8 cellular contexts compared by ENCODE assay signal in the genomic region with DNA sequence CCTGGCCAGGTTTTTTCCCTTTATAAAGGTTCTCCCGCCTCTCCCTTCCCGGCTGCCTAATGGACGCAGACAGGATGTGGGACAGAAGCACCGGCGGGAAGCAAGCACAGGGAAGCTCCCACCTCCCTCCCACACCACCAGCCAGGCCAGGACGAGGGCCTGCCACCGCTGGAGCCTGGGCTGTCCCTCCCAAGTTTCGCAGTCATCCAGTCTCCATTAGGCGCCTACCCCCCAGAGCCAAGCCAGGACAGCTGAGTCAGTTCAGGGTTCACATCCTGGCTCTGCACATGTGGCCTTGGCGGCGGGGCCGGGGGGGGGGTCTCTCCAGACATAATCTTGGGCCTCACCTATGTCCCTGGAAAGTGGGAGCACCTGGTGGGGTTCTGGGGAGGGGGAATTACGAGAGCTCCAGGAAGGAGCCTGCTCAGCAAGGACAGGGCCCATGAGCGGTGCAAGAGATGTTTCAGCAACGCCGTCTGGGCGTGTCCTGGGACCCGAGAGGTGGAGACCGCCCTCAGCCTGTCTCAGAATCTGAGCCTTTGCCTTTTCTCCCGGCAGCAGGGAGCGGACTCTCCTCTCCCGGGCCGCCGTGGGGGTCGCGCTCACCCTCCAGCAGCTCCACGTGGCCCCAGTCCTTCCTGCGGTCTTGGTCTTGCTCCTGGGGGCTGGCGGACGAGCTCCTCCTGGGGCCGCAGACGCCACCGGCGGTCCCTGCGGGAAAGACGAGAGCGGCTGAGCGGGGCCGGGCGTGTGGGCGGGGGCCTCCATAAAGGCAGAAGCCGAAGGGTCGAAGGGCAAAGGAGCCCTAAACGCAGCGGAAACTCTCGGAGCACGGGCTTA. TPM values are rescaled to one million over a fixed set of nuclear protein-coding genes. Genes with fewer than 3 reads are reported as not detected.
DNase-seq lines count a peak whose midpoint lies in the region; ATAC-seq lines count a peak whose summit lies in the region.

No MANE protein-coding gene starts in this region.

- peak overlapping the region; percentile 93 for H3K4me3 ChIP-seq in iPS-15b (ENCODE audit: low read depth, low read length)

- peak; percentile 62 for DNase-seq in DMS53 (lab: John Stamatoyannopoulos, UW)
- DNase-seq in DMS53 treated with DMSO at 0.1 percent for 48 hours (lab: John Stamatoyannopoulos, UW; ENCODE audit: unreplicated experiment) = no peak
- peak; percentile 28 for DNase-seq in NCI-H460 (ENCODE audit: extremely low read depth, low read depth)
- DNase-seq in stimulated activated CD4-positive, alpha-beta T cell treated with anti-CD3 and anti-CD28 coated beads, Interleukin-12 subunit alpha, Interleukin-12 subunit beta, amount 100 ng/mL, for 4 hours = peak; percentile 35
- no peak for DNase-seq in middle frontal gyrus (ENCODE audit: extremely low spot score, low spot score)

- H3K9ac ChIP-seq in iPS-15b (ENCODE audit: low read depth, low read length) = peak overlapping the region; percentile 89

- H3K27ac Mint-ChIP-seq in activated naive CD8-positive, alpha-beta T cell = peak overlapping the region; percentile 93

- peaks cover 2% of the 10 kb centered on the region for H3K27me3 ChIP-seq in iPS-15b (ENCODE audit: control insufficient read depth, insufficient read depth, low read length)

- no peaks in the 10 kb centered on the region for H3K9me3 ChIP-seq in iPS-15b (ENCODE audit: control insufficient read depth, insufficient read depth, low read length)

- H3K36me3 Mint-ChIP-seq in activated naive CD8-positive, alpha-beta T cell = peaks cover 2% of the 10 kb centered on the region

- no peaks in the 10 kb centered on the region for H3K4me1 ChIP-seq in iPS-15b (ENCODE audit: control insufficient read depth, insufficient read depth, low read length)

- H3K9me3 Mint-ChIP-seq in activated naive CD8-positive, alpha-beta T cell (ENCODE audit: low read depth) = no peaks in the 10 kb centered on the region

- ATAC-seq in HG02588 (IDR thresholded peaks at IDR 0.05; ENCODE audit: unreplicated experiment) = peak; percentile 23

- peak overlapping the region; percentile 96 for H3K4me3 Mint-ChIP-seq in activated naive CD8-positive, alpha-beta T cell

- peaks cover 23% of the 10 kb centered on the region for H3K36me3 ChIP-seq in iPS-15b (ENCODE audit: control insufficient read depth, insufficient read depth, low read length)

- peaks cover 32% of the 10 kb centered on the region for H3K4me1 Mint-ChIP-seq in activated naive CD8-positive, alpha-beta T cell (ENCODE audit: low read depth)

- H3K27me3 Mint-ChIP-seq in activated naive CD8-positive, alpha-beta T cell = no peaks in the 10 kb centered on the region

RNA-seq across cellular contexts. Expression of gene POLRMT, which starts 0.9 kb away (rescaled TPM):
- total RNA-seq in NCI-H460 (2014; rRNA removed; shearing (Covaris generic)) = 25.0 and 29.9 TPM in 2 replicates
- 172 and 227 TPM in 2 replicates for polyA plus RNA-seq in NCI-H460 (2014; cell fraction: nucleus; rRNA removed)

RNA-seq across cellular contexts. Expression of gene FGF22, which starts 7.2 kb away (rescaled TPM):
- not detected in 2 replicates for total RNA-seq in NCI-H460 (2014; rRNA removed; shearing (Covaris generic))
- 0.85 and 1.3 TPM in 2 replicates for polyA plus RNA-seq in NCI-H460 (2014; cell fraction: nucleus; rRNA removed)

RNA-seq across cellular contexts. Expression of gene RNF126, which starts 30.6 kb away (rescaled TPM):
- total RNA-seq in NCI-H460 (2014; rRNA removed; shearing (Covaris generic)) = 27.0 and 33.5 TPM in 2 replicates
- 72.7 and 84.5 TPM in 2 replicates for polyA plus RNA-seq in NCI-H460 (2014; cell fraction: nucleus; rRNA removed)

RNA-seq across cellular contexts. Expression of gene HCN2, which starts 42.8 kb away (rescaled TPM):
- total RNA-seq in NCI-H460 (2014; rRNA removed; shearing (Covaris generic)) = 0.45 and 0.63 TPM in 2 replicates
- polyA plus RNA-seq in NCI-H460 (2014; cell fraction: nucleus; rRNA removed) = 0.33 and 0.42 TPM in 2 replicates

RNA-seq across cellular contexts. Expression of gene FSTL3, which starts 43.7 kb away (rescaled TPM):
- total RNA-seq in NCI-H460 (2014; rRNA removed; shearing (Covaris generic)) = 43.3 and 51.7 TPM in 2 replicates
- polyA plus RNA-seq in NCI-H460 (2014; cell fraction: nucleus; rRNA removed) = 131 and 171 TPM in 2 replicates

Comparison
In these comparisons a context has a peak if more than half of its experiments do, and no peak if none do; other contexts are left out.
1. DNase-seq: peak in DMS53 (single experiment), NCI-H460 (single experiment) and stimulated activated CD4-positive, alpha-beta T cell treated with anti-CD3 and anti-CD28 coated beads, Interleukin-12 subunit alpha, Interleukin-12 subunit beta, amount 100 ng/mL, for 4 hours (single experiment); none in DMS53 treated with DMSO at 0.1 percent for 48 hours (single experiment) and middle frontal gyrus (single experiment).